ENCODE assay signal across 23 cellular contexts in the genomic region with DNA sequence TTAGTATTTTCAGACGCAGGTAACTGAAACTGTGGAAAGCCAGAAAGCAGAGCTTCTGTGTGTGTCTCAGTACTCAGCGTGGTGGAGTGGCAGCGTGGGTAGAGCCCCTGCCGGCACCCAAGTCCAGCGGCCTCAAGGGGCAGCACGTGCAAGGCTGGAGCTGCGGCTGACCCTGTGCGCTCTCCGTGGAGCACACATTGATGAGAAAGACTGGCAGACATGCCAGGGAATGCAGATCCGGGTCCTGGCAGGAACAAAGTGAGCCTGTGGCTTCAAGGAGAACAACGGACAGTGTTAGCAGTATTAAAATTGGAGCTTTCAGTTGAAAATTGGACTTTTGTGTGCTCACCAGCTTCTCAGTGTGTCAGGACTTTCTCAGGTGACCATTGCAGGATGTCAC. TPM values are rescaled to one million over a fixed set of nuclear protein-coding genes. Genes with fewer than 3 reads are reported as not detected.
DNase-seq lines count a peak whose midpoint lies in the region; ATAC-seq and TF ChIP-seq lines count a peak whose summit lies in the region.
"Had no signal": no experiment of that assay in that cellular context is flagged by ENCODE, and none has a peak within 500 bp of the region (broad histone marks: within the 10 kb centered on the region; RNA-seq: fewer than 3 reads in every experiment).

No MANE protein-coding gene starts in this region.

- H2AFZ ChIP-seq in GM23338: no peak overlapping the region

- H3K27ac Mint-ChIP-seq in GM23338: no peak overlapping the region
- no peak overlapping the region for H3K27ac Mint-ChIP-seq in activated CD8-positive, alpha-beta T cell treated with anti-CD3 and anti-CD28 coated beads, Interleukin-2, amount 10 ng/mL, durations not matched to agents 7 days and 5 days
- H3K27ac Mint-ChIP-seq: natural killer cell treated with Interleukin-12 subunit alpha and Interleukin-12 subunit beta and Interleukin-15 and Interleukin-18, amount 100 ng/mL, for 72 hours had no signal

- peaks cover 45% of the 10 kb centered on the region for H3K79me2 ChIP-seq in GM23338 (replicated peaks; ENCODE audit: insufficient read depth)

- no peak overlapping the region for H3K4me3 ChIP-seq in GM23338
- H3K4me3 ChIP-seq in astrocyte of the cerebellum (ENCODE audit: low read depth, low read length): no peak overlapping the region
- no peak overlapping the region for H3K4me3 ChIP-seq in heart left ventricle
- H3K4me3 ChIP-seq: testis had no signal

- peaks cover 4% of the 10 kb centered on the region; the same call in 1 of the 2 replicates for H3F3A ChIP-seq in GM23338 (replicated peaks; ENCODE audit: low read depth)

- ATAC-seq in GM23338: peak; percentile 54; the same call in 2 of the 3 replicates
- ATAC-seq in heart left ventricle: peak; percentile 70 to 85 (median 76)
- ATAC-seq in GM19452 (IDR thresholded peaks at IDR 0.05; ENCODE audit: unreplicated experiment): no peak
- ATAC-seq in activated CD8-positive, alpha-beta T cell treated with anti-CD3 and anti-CD28 coated beads, Interleukin-2, amount 10 ng/mL, durations not matched to agents 7 days and 5 days: no peak
- ATAC-seq: natural killer cell treated with Interleukin-12 subunit alpha and Interleukin-12 subunit beta and Interleukin-15 and Interleukin-18, amount 100 ng/mL, for 72 hours had no signal

- intact Hi-C loops in heart left ventricle (cut with DNase I): loop anchor here in 3 of 10 donors (5.0 to 10.0 kb wide), 2 partner anchors 104 to 111 kb away; a partner anchor contains a TSS

- no peak for TF ChIP-seq CTCF in GM23338 (conservative IDR thresholded peaks at IDR 0.05; ENCODE audit: low read depth in 2 of 2)
- TF ChIP-seq CTCF in astrocyte of the cerebellum (IDR thresholded peaks at IDR 0.05; ENCODE audit: low read depth, low read length, missing control alignments): peak; percentile 7
- peak in 8 of 12 donors; percentile 13 to 46 (median 22) for TF ChIP-seq CTCF in heart left ventricle (IDR thresholded peaks at IDR 0.05)

- no peaks in the 10 kb centered on the region for H3K9me2 ChIP-seq in GM23338 (ENCODE audit: insufficient read depth)

- DNase-seq in GM23338 (ENCODE audit: low spot score) (peak; percentile 35), astrocyte of the cerebellum (ENCODE audit: low read depth) (no peak), heart left ventricle (peak in 3 of 5 donors; percentile 37 to 60 (median 45)), pons (ENCODE audit: low spot score) (peak; percentile 86)
- no peak for DNase-seq in activated CD8-positive, alpha-beta memory T cell treated with anti-CD3 and anti-CD28 coated beads, Interleukin-2, amount 50 U/mL, for 48 hours
- no peak for DNase-seq in activated CD8-positive, alpha-beta T cell treated with anti-CD3 and anti-CD28 coated beads, Interleukin-2, amount 10 ng/mL, durations not matched to agents 7 days and 5 days
- DNase-seq: activated CD4-positive, alpha-beta T cell treated with anti-CD3 and anti-CD28 coated beads for 48 hours; activated CD8-positive, alpha-beta memory T cell treated with anti-CD3 and anti-CD28 coated beads, Interleukin-2, amount 50 U/mL, for 4 hours; activated gamma-delta T cell treated with Interleukin-2 at 50 U/mL for 16 hours; amniotic stem cell; Karpas-422; kidney; NCI-H1092 treated with DMSO at 0.1 percent for 48 hours; NCI-H2081; NCI-H446; RPMI8226; testis had no signal

- H3K9me3 ChIP-seq in heart left ventricle: no peaks in the 10 kb centered on the region
- H3K9me3 ChIP-seq: testis had no signal

- in situ Hi-C loops in astrocyte of the cerebellum (cut with HindIII; ENCODE audit: low sequenced_read_pairs): no loop called here

- H4K20me1 ChIP-seq in GM23338 (replicated peaks; ENCODE audit: insufficient read depth): peaks cover 23% of the 10 kb centered on the region; the same call in 1 of the 2 replicates

- H3K9me3 Mint-ChIP-seq in GM23338: no peaks in the 10 kb centered on the region
- H3K9me3 Mint-ChIP-seq in activated CD8-positive, alpha-beta T cell treated with anti-CD3 and anti-CD28 coated beads, Interleukin-2, amount 10 ng/mL, durations not matched to agents 7 days and 5 days (ENCODE audit: insufficient read depth): no peaks in the 10 kb centered on the region
- H3K9me3 Mint-ChIP-seq: natural killer cell treated with Interleukin-12 subunit alpha and Interleukin-12 subunit beta and Interleukin-15 and Interleukin-18, amount 100 ng/mL, for 72 hours had no signal

- no peaks in the 10 kb centered on the region for H3K4me1 Mint-ChIP-seq in GM23338
- H3K4me1 Mint-ChIP-seq in activated CD8-positive, alpha-beta T cell treated with anti-CD3 and anti-CD28 coated beads, Interleukin-2, amount 10 ng/mL, durations not matched to agents 7 days and 5 days (ENCODE audit: low read depth): peaks cover 9% of the 10 kb centered on the region

- H3K4me2 ChIP-seq in GM23338: no peak overlapping the region

- H3K27me3 ChIP-seq in GM23338 (ENCODE audit: insufficient read depth) (no peaks in the 10 kb centered on the region), heart left ventricle (no peaks in the 10 kb centered on the region)
- H3K27me3 ChIP-seq: testis had no signal

- no peak overlapping the region for H3K27ac ChIP-seq in GM23338 (ENCODE audit: low read depth)
- peak overlapping the region in 5 of 12 donors; percentile 3 to 25 (median 14) for H3K27ac ChIP-seq in heart left ventricle
- H3K27ac ChIP-seq: testis had no signal

- H3K36me3 ChIP-seq in GM23338 (ENCODE audit: insufficient read depth) (peaks cover 5% of the 10 kb centered on the region; the same call in 1 of the 2 replicates), heart left ventricle (peaks cover 0 to 46% (median 33%) of the 10 kb centered on the region in 9 donors)

- TF ChIP-seq POLR2A in heart left ventricle (IDR thresholded peaks at IDR 0.05): no peak

- peaks cover 1% of the 10 kb centered on the region for H3K27me3 Mint-ChIP-seq in GM23338 (ENCODE audit: insufficient read depth, low read depth, poor library complexity)
- no peaks in the 10 kb centered on the region for H3K27me3 Mint-ChIP-seq in activated CD8-positive, alpha-beta T cell treated with anti-CD3 and anti-CD28 coated beads, Interleukin-2, amount 10 ng/mL, durations not matched to agents 7 days and 5 days (ENCODE audit: low read depth)
- H3K27me3 Mint-ChIP-seq: natural killer cell treated with Interleukin-12 subunit alpha and Interleukin-12 subunit beta and Interleukin-15 and Interleukin-18, amount 100 ng/mL, for 72 hours had no signal

- CTCF ChIA-PET in activated CD8-positive, alpha-beta T cell treated with anti-CD3 and anti-CD28 coated beads, Interleukin-2, amount 10 ng/mL, durations not matched to agents 7 days and 5 days (lab: Charles Lee): interaction anchor here (1.3 kb wide), 1 partner anchor 26 kb away, joined by 4 read pairs; no protein-coding TSS in a partner anchor

- 61 to 78% (median 71%) methylated on average over 11 of the region's 11 CpGs for WGBS in heart left ventricle, 4 donors

- H3K4me1 ChIP-seq in GM23338 (ENCODE audit: insufficient read depth): no peaks in the 10 kb centered on the region
- H3K4me1 ChIP-seq in heart left ventricle: peaks cover 0 to 60% (median 19%) of the 10 kb centered on the region in 12 donors
- H3K4me1 ChIP-seq: testis had no signal

- POLR2A ChIA-PET in activated CD8-positive, alpha-beta T cell treated with anti-CD3 and anti-CD28 coated beads, Interleukin-2, amount 10 ng/mL, durations not matched to agents 7 days and 5 days (lab: Charles Lee): interaction anchor here (0.6 to 1.6 kb wide), 2 partner anchors 17 to 130 kb away, joined by 3 read pairs; no protein-coding TSS in a partner anchor

- H3K4me3 Mint-ChIP-seq in GM23338: no peak overlapping the region
- H3K4me3 Mint-ChIP-seq in activated CD8-positive, alpha-beta T cell treated with anti-CD3 and anti-CD28 coated beads, Interleukin-2, amount 10 ng/mL, durations not matched to agents 7 days and 5 days: no peak overlapping the region
- H3K4me3 Mint-ChIP-seq: natural killer cell treated with Interleukin-12 subunit alpha and Interleukin-12 subunit beta and Interleukin-15 and Interleukin-18, amount 100 ng/mL, for 72 hours had no signal

- peaks cover 37% of the 10 kb centered on the region for H3K36me3 Mint-ChIP-seq in GM23338 (ENCODE audit: low read depth)
- peaks cover 43% of the 10 kb centered on the region for H3K36me3 Mint-ChIP-seq in activated CD8-positive, alpha-beta T cell treated with anti-CD3 and anti-CD28 coated beads, Interleukin-2, amount 10 ng/mL, durations not matched to agents 7 days and 5 days (ENCODE audit: low read depth)

TF ChIP-seq in GM23338, 12 proteins besides CTCF, POLR2A, EP300 and RAD21 (continues in another document):
- TF ChIP-seq CREB1 (CRISPR knock-in tag; IDR thresholded peaks at IDR 0.05; ENCODE audit: low read depth) (no peak), EZH2 (IDR thresholded peaks at IDR 0.05; ENCODE audit: low read depth, unreplicated experiment) (no peak)
- TF ChIP-seq, protein P1, sequence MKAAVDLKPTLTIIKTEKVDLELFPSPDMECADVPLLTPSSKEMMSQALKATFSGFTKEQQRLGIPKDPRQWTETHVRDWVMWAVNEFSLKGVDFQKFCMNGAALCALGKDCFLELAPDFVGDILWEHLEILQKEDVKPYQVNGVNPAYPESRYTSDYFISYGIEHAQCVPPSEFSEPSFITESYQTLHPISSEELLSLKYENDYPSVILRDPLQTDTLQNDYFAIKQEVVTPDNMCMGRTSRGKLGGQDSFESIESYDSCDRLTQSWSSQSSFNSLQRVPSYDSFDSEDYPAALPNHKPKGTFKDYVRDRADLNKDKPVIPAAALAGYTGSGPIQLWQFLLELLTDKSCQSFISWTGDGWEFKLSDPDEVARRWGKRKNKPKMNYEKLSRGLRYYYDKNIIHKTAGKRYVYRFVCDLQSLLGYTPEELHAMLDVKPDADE (IDR thresholded peaks at IDR 0.05): no peak

RNA-seq across cellular contexts. Expression of a gene that starts 23.3 kb away (rescaled TPM):
- 25.2 and 30.0 TPM in 2 replicates for total RNA-seq in GM23338 (2014; rRNA removed; shearing (Covaris generic))
- polyA plus RNA-seq in GM23338 (2016; fragmentation: Nextera tagmentation; extraction: Ambion mirVana) (40.1 and 40.7 TPM in 2 replicates), heart left ventricle (10 to 100 TPM; 20.5 to 23.7 TPM)
- 10 to 100 TPM in 8 of 9 donors, 1 to 10 TPM in 1; 8.4 to 28.4 (median 21.9) TPM for total RNA-seq in heart left ventricle
- total RNA-seq in activated CD8-positive, alpha-beta T cell treated with anti-CD3 and anti-CD28 coated beads, Interleukin-2, amount 10 ng/mL, durations not matched to agents 7 days and 5 days: 10 to 100 TPM; 80.9 to 90.0 TPM

RNA-seq across cellular contexts. Expression of a gene that starts 44.9 kb away (rescaled TPM):
- total RNA-seq in GM23338 (2014; rRNA removed; shearing (Covaris generic)): 2.7 and 5.1 TPM in 2 replicates
- polyA plus RNA-seq in GM23338 (2016; fragmentation: Nextera tagmentation; extraction: Ambion mirVana) (2.3 and 3.9 TPM in 2 replicates), heart left ventricle (not detected)
- total RNA-seq in heart left ventricle: not detected
- under 1 TPM in 1 of 2 experiments, not detected in 1; 0.37 TPM for total RNA-seq in activated CD8-positive, alpha-beta T cell treated with anti-CD3 and anti-CD28 coated beads, Interleukin-2, amount 10 ng/mL, durations not matched to agents 7 days and 5 days
- total RNA-seq: Daoy, HT1080, kidney, mesenteric fat pad, renal cortical epithelial cell had no signal

RNA-seq across cellular contexts. Expression of a gene that starts 57.4 kb away (rescaled TPM):
- total RNA-seq in GM23338 (2014; rRNA removed; shearing (Covaris generic)): 228 and 275 TPM in 2 replicates
- 281 and 285 TPM in 2 replicates for polyA plus RNA-seq in GM23338 (2016; fragmentation: Nextera tagmentation; extraction: Ambion mirVana)
- 100 to 1,000 TPM in 1 of 9 donors, 10 to 100 TPM in 8; 22.6 to 227 (median 34.4) TPM for total RNA-seq in heart left ventricle
- 10 to 100 TPM; 46.5 to 48.8 TPM for polyA plus RNA-seq in heart left ventricle
- total RNA-seq in activated CD8-positive, alpha-beta T cell treated with anti-CD3 and anti-CD28 coated beads, Interleukin-2, amount 10 ng/mL, durations not matched to agents 7 days and 5 days: 100 to 1,000 TPM; 568 to 599 TPM

Comparison
In these comparisons a context has a peak if more than half of its experiments do, and no peak if none do; other contexts are left out.
1. ATAC-seq: peak in GM23338 (single experiment) and heart left ventricle (4 of 4); none in GM19452 (single experiment) and activated CD8-positive, alpha-beta T cell treated with anti-CD3 and anti-CD28 coated beads, Interleukin-2, amount 10 ng/mL, durations not matched to agents 7 days and 5 days (single experiment).
2. DNase-seq: peak in GM23338 (single experiment), heart left ventricle (3 of 5) and pons (single experiment); none in astrocyte of the cerebellum (single experiment), activated CD8-positive, alpha-beta memory T cell treated with anti-CD3 and anti-CD28 coated beads, Interleukin-2, amount 50 U/mL, for 48 hours (single experiment) and activated CD8-positive, alpha-beta T cell treated with anti-CD3 and anti-CD28 coated beads, Interleukin-2, amount 10 ng/mL, durations not matched to agents 7 days and 5 days (single experiment).
3. CTCF ChIP-seq: peak in astrocyte of the cerebellum (single experiment) and heart left ventricle (8 of 12); none in GM23338 (0 of 2).